Comparison of ENCODE assay signal across 3 cellular contexts in the genomic region with DNA sequence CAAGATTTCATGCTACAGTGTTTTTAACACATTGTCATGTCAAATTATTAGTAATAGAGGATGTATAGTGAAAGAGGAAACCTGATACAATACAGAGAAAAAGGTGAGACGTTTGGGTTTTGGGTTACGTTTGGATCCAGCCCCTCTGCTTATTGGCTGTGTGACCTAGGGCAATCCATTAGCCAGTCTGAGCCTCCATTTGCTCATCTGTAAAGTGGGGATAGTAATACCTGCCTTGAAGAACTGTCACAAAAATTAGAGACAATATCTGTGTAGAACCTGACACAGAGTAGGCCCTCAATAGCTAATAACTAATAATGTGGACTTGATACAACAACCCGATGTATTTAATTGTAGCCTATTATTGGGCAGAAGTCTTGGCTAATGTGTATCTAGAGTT.
TF ChIP-seq lines count a peak whose summit lies in the region.

No MANE protein-coding gene starts in this region.

TF ChIP-seq in A549, 52 proteins besides CTCF, POLR2A, EP300 and RAD21:
- TF ChIP-seq ESRRA (IDR thresholded peaks at IDR 0.05; ENCODE audit: borderline replicate concordance, low read length) (no peak), ZC3H11A (IDR thresholded peaks at IDR 0.05) (no peak), TP53 (CRISPR knock-in tag; IDR thresholded peaks at IDR 0.05) (no peak), EHMT2 (IDR thresholded peaks at IDR 0.05; ENCODE audit: low read depth) (no peak), JUNB (IDR thresholded peaks at IDR 0.05) (no peak), RCOR1 (IDR thresholded peaks at IDR 0.05; ENCODE audit: low read depth, low read length) (no peak), NFE2L2 (conservative IDR thresholded peaks at IDR 0.05; ENCODE audit: low read length) (no peak), NPAS2 (CRISPR knock-in tag; IDR thresholded peaks at IDR 0.05; ENCODE audit: borderline replicate concordance) (no peak), ZSCAN20 (CRISPR knock-in tag; IDR thresholded peaks at IDR 0.05) (no peak), BHLHE40 (IDR thresholded peaks at IDR 0.05; ENCODE audit: low read depth, low read length) (no peak), MAFK (IDR thresholded peaks at IDR 0.05; ENCODE audit: partially characterized antibody) (no peak), KDM1A (IDR thresholded peaks at IDR 0.05; ENCODE audit: low read depth) (no peak), HEYL (CRISPR knock-in tag; IDR thresholded peaks at IDR 0.05) (no peak), CBX2 (IDR thresholded peaks at IDR 0.05; ENCODE audit: borderline replicate concordance, low read depth) (no peak), RARB (CRISPR knock-in tag; IDR thresholded peaks at IDR 0.05) (no peak), CHD2 (IDR thresholded peaks at IDR 0.05; ENCODE audit: low read length, partially characterized antibody) (no peak)
- TF ChIP-seq, protein P1, sequence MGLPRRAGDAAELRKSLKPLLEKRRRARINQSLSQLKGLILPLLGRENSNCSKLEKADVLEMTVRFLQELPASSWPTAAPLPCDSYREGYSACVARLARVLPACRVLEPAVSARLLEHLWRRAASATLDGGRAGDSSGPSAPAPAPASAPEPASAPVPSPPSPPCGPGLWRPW (IDR thresholded peaks at IDR 0.05): no peak
- TF ChIP-seq, protein P2, sequence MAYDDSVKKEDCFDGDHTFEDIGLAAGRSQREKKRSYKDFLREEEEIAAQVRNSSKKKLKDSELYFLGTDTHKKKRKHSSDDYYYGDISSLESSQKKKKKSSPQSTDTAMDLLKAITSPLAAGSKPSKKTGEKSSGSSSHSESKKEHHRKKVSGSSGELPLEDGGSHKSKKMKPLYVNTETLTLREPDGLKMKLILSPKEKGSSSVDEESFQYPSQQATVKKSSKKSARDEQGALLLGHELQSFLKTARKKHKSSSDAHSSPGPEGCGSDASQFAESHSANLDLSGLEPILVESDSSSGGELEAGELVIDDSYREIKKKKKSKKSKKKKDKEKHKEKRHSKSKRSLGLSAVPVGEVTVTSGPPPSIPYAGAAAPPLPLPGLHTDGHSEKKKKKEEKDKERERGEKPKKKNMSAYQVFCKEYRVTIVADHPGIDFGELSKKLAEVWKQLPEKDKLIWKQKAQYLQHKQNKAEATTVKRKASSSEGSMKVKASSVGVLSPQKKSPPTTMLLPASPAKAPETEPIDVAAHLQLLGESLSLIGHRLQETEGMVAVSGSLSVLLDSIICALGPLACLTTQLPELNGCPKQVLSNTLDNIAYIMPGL (CRISPR knock-in tag; IDR thresholded peaks at IDR 0.05; ENCODE audit: borderline replicate concordance): no peak
TF ChIP-seq in A549: peak in this region for 0.

TF ChIP-seq in GM23338, 12 proteins besides CTCF, POLR2A, EP300 and RAD21:
- TF ChIP-seq CREB1 (CRISPR knock-in tag; IDR thresholded peaks at IDR 0.05; ENCODE audit: low read depth): no peak
- TF ChIP-seq, protein P3, sequence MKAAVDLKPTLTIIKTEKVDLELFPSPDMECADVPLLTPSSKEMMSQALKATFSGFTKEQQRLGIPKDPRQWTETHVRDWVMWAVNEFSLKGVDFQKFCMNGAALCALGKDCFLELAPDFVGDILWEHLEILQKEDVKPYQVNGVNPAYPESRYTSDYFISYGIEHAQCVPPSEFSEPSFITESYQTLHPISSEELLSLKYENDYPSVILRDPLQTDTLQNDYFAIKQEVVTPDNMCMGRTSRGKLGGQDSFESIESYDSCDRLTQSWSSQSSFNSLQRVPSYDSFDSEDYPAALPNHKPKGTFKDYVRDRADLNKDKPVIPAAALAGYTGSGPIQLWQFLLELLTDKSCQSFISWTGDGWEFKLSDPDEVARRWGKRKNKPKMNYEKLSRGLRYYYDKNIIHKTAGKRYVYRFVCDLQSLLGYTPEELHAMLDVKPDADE (IDR thresholded peaks at IDR 0.05): no peak
- TF ChIP-seq, protein P4, sequence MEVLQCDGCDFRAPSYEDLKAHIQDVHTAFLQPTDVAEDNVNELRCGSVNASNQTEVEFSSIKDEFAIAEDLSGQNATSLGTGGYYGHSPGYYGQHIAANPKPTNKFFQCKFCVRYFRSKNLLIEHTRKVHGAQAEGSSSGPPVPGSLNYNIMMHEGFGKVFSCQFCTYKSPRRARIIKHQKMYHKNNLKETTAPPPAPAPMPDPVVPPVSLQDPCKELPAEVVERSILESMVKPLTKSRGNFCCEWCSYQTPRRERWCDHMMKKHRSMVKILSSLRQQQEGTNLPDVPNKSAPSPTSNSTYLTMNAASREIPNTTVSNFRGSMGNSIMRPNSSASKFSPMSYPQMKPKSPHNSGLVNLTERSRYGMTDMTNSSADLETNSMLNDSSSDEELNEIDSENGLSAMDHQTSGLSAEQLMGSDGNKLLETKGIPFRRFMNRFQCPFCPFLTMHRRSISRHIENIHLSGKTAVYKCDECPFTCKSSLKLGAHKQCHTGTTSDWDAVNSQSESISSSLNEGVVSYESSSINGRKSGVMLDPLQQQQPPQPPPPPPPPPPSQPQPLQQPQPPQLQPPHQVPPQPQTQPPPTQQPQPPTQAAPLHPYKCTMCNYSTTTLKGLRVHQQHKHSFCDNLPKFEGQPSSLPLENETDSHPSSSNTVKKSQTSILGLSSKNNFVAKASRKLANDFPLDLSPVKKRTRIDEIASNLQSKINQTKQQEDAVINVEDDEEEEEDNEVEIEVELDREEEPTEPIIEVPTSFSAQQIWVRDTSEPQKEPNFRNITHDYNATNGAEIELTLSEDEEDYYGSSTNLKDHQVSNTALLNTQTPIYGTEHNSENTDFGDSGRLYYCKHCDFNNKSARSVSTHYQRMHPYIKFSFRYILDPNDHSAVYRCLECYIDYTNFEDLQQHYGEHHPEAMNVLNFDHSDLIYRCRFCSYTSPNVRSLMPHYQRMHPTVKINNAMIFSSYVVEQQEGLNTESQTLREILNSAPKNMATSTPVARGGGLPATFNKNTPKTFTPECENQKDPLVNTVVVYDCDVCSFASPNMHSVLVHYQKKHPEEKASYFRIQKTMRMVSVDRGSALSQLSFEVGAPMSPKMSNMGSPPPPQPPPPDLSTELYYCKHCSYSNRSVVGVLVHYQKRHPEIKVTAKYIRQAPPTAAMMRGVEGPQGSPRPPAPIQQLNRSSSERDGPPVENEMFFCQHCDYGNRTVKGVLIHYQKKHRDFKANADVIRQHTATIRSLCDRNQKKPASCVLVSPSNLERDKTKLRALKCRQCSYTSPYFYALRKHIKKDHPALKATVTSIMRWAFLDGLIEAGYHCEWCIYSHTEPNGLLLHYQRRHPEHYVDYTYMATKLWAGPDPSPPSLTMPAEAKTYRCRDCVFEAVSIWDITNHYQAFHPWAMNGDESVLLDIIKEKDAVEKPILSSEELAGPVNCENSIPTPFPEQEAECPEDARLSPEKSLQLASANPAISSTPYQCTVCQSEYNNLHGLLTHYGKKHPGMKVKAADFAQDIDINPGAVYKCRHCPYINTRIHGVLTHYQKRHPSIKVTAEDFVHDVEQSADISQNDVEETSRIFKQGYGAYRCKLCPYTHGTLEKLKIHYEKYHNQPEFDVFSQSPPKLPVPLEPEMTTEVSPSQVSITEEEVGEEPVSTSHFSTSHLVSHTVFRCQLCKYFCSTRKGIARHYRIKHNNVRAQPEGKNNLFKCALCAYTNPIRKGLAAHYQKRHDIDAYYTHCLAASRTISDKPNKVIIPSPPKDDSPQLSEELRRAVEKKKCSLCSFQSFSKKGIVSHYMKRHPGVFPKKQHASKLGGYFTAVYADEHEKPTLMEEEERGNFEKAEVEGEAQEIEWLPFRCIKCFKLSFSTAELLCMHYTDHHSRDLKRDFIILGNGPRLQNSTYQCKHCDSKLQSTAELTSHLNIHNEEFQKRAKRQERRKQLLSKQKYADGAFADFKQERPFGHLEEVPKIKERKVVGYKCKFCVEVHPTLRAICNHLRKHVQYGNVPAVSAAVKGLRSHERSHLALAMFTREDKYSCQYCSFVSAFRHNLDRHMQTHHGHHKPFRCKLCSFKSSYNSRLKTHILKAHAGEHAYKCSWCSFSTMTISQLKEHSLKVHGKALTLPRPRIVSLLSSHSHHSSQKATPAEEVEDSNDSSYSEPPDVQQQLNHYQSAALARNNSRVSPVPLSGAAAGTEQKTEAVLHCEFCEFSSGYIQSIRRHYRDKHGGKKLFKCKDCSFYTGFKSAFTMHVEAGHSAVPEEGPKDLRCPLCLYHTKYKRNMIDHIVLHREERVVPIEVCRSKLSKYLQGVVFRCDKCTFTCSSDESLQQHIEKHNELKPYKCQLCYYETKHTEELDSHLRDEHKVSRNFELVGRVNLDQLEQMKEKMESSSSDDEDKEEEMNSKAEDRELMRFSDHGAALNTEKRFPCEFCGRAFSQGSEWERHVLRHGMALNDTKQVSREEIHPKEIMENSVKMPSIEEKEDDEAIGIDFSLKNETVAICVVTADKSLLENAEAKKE (CRISPR knock-in tag; IDR thresholded peaks at IDR 0.05): no peak

TF ChIP-seq in H1, 55 proteins besides CTCF, POLR2A, EP300 and RAD21:
- TF ChIP-seq KDM5A (IDR thresholded peaks at IDR 0.05; ENCODE audit: low read length): no peak
- no peak for TF ChIP-seq CBX5 (IDR thresholded peaks at IDR 0.05; ENCODE audit: low read depth, low read length)
- no peak for TF ChIP-seq NANOG (IDR thresholded peaks at IDR 0.05; ENCODE audit: insufficient read depth, low read depth, low read length, poor library complexity, severe bottlenecking)
